Comparison of ENCODE assay signal across 12 cellular contexts in the genomic region with DNA sequence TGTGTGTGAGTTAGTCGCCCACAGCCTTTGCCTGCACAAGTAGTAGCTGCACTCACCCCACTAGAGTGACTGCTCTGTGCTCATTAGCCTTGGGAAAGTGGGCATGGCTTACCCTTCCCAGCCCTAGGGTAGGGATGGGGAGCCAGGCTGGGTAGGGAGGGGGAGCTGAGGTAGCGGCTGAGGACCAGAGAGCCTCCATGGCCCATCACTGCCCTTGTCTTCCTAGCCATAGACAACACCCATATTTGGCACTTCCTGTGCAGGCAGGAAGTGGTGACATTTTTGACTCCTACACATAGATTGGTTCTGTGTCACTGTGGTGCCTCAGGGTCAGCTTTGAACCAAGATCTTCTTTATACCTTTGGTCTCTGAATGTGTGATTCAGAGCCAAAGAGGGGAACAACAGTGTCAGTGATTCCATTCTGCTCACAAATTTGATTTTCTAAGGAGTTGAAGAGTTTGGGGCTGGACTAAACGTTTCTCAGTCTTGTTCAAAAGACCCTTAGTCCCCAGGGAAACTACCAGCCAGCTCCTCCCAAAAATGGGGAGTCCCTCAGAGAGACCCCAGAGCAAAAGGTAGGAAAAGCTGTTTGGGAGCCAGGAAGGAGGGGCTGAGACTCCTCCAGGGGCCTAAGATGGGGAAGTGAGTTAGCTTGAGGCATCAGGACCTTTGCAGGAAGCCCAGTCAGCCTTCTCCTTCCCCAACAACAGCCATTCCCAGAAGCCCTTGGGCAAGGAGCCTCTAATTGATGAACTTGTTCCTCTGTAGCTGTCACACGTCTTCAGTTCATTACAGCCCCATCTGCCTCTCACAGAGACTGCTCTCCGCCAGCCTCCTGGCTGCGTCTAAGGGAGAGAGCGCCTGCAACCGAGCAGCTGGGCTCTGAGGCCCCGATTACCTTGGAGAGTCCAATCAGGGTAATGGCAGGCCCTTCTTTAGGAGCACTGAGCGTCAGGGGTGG.
A peak's percentile ranks its signal among the peaks of the same experiment; 100 is the strongest.
DNase-seq lines count a peak whose midpoint lies in the region; ATAC-seq and TF ChIP-seq lines count a peak whose summit lies in the region.
"Had no signal": no experiment of that assay in that cellular context is flagged by ENCODE, and none has a peak within 500 bp of the region (broad histone marks: within the 10 kb centered on the region; RNA-seq: fewer than 3 reads in every experiment).

No MANE protein-coding gene starts in this region.

- DNase-seq in EH (ENCODE audit: low read depth) (peak; percentile 8), GM23338 (ENCODE audit: low spot score) (no peak), mesothelial cell of epicardium (ENCODE audit: low spot score in 2 of 2, unreplicated experiment in 2 of 2) (no peak), type B pancreatic cell (ENCODE audit: extremely low spot score, unreplicated experiment) (no peak), left ventricle myocardium inferior (no peak), nucleus accumbens (lab: John Stamatoyannopoulos, UW) (no peak)
- peak; percentile 74 for DNase-seq in activated CD4-positive, alpha-beta T cell treated with anti-CD3 and anti-CD28 coated beads, Interleukin-2, amount 10 ng/mL, durations not matched to agents 24 days and 14 days
- no peak for DNase-seq in CD8-positive, alpha-beta T cell
- DNase-seq: gastrocnemius medialis, mucosa of descending colon, NCI-H2081 had no signal

- CTCF ChIA-PET in CD8-positive, alpha-beta T cell (lab: Charles Lee) = interaction anchor here (0.9 to 1.8 kb wide), 2 partner anchors 9 to 39 kb away, joined by 3 to 5 read pairs; no protein-coding TSS in a partner anchor

- no peak overlapping the region for H3K4me3 ChIP-seq in GM23338
- no peak overlapping the region for H3K4me3 ChIP-seq in CD8-positive, alpha-beta T cell (ENCODE audit: low read depth, low read length)
- no peak overlapping the region for H3K4me3 ChIP-seq in left ventricle myocardium inferior
- H3K4me3 ChIP-seq: cardiac muscle cell, gastrocnemius medialis, mucosa of descending colon had no signal

- H3K27ac Mint-ChIP-seq in GM23338 (no peak overlapping the region), mesothelial cell of epicardium (peak overlapping the region; percentile 56), type B pancreatic cell (no peak overlapping the region)
- peak overlapping the region; percentile 94 for H3K27ac Mint-ChIP-seq in activated CD4-positive, alpha-beta T cell treated with anti-CD3 and anti-CD28 coated beads, Interleukin-2, amount 10 ng/mL, durations not matched to agents 24 days and 14 days
- no peak overlapping the region for H3K27ac Mint-ChIP-seq in CD8-positive, alpha-beta T cell

- H3K27ac ChIP-seq in GM23338 (ENCODE audit: low read depth) (no peak overlapping the region), left ventricle myocardium inferior (replicated peaks) (no peak overlapping the region)
- no peak overlapping the region for H3K27ac ChIP-seq in CD8-positive, alpha-beta T cell (ENCODE audit: low read depth, low read length)
- H3K27ac ChIP-seq: cardiac muscle cell, gastrocnemius medialis had no signal

- H3K4me3 Mint-ChIP-seq in GM23338 (no peak overlapping the region), mesothelial cell of epicardium (no peak overlapping the region), type B pancreatic cell (no peak overlapping the region)
- peak overlapping the region; percentile 42 for H3K4me3 Mint-ChIP-seq in activated CD4-positive, alpha-beta T cell treated with anti-CD3 and anti-CD28 coated beads, Interleukin-2, amount 10 ng/mL, durations not matched to agents 24 days and 14 days
- no peak overlapping the region for H3K4me3 Mint-ChIP-seq in CD8-positive, alpha-beta T cell

- TF ChIP-seq CTCF in GM23338 (conservative IDR thresholded peaks at IDR 0.05; ENCODE audit: low read depth in 2 of 2) (no peak), mesothelial cell of epicardium (IDR thresholded peaks at IDR 0.05; ENCODE audit: unreplicated experiment) (no peak), type B pancreatic cell (conservative IDR thresholded peaks at IDR 0.05) (no peak), left ventricle myocardium inferior (IDR thresholded peaks at IDR 0.05; ENCODE audit: borderline replicate concordance) (no peak)
- no peak for TF ChIP-seq CTCF in CD8-positive, alpha-beta T cell (IDR thresholded peaks at IDR 0.05)

- H3K4me1 Mint-ChIP-seq in GM23338 = peaks cover 40% of the 10 kb centered on the region
- H3K4me1 Mint-ChIP-seq in activated CD4-positive, alpha-beta T cell treated with anti-CD3 and anti-CD28 coated beads, Interleukin-2, amount 10 ng/mL, durations not matched to agents 24 days and 14 days = peaks cover 16% of the 10 kb centered on the region
- peaks cover 71% of the 10 kb centered on the region for H3K4me1 Mint-ChIP-seq in mesothelial cell of epicardium
- peaks cover 48% of the 10 kb centered on the region for H3K4me1 Mint-ChIP-seq in type B pancreatic cell (ENCODE audit: unreplicated experiment)
- H3K4me1 Mint-ChIP-seq in CD8-positive, alpha-beta T cell (ENCODE audit: low read depth) = peaks cover 4% of the 10 kb centered on the region

- H3K36me3 Mint-ChIP-seq in GM23338 (ENCODE audit: low read depth) (no peaks in the 10 kb centered on the region), mesothelial cell of epicardium (no peaks in the 10 kb centered on the region), type B pancreatic cell (no peaks in the 10 kb centered on the region)
- no peaks in the 10 kb centered on the region for H3K36me3 Mint-ChIP-seq in activated CD4-positive, alpha-beta T cell treated with anti-CD3 and anti-CD28 coated beads, Interleukin-2, amount 10 ng/mL, durations not matched to agents 24 days and 14 days (ENCODE audit: low read depth)
- H3K36me3 Mint-ChIP-seq in CD8-positive, alpha-beta T cell = no peaks in the 10 kb centered on the region

- H3K9me2 ChIP-seq in GM23338 (ENCODE audit: insufficient read depth) = no peaks in the 10 kb centered on the region

- H3K36me3 ChIP-seq in GM23338 (ENCODE audit: insufficient read depth) (no peaks in the 10 kb centered on the region), left ventricle myocardium inferior (no peaks in the 10 kb centered on the region)
- no peaks in the 10 kb centered on the region for H3K36me3 ChIP-seq in CD8-positive, alpha-beta T cell (ENCODE audit: insufficient read depth, low read length)
- H3K36me3 ChIP-seq: cardiac muscle cell, gastrocnemius medialis had no signal

- H3K27me3 ChIP-seq in GM23338 (ENCODE audit: insufficient read depth) (no peaks in the 10 kb centered on the region), left ventricle myocardium inferior (ENCODE audit: low read depth) (no peaks in the 10 kb centered on the region)
- H3K27me3 ChIP-seq in CD8-positive, alpha-beta T cell (ENCODE audit: insufficient read depth, low read length) = no peaks in the 10 kb centered on the region
- H3K27me3 ChIP-seq: cardiac muscle cell, gastrocnemius medialis had no signal

- H3K4me2 ChIP-seq in GM23338 = no peak overlapping the region

- intact Hi-C loops in activated CD4-positive, alpha-beta T cell treated with anti-CD3 and anti-CD28 coated beads, Interleukin-2, amount 10 ng/mL, durations not matched to agents 24 days and 14 days (cut with micrococcal nuclease) = loop anchor here (5.0 kb wide), 1 partner anchor 71 kb away; no protein-coding TSS in a partner anchor
- intact Hi-C loops in CD8-positive, alpha-beta T cell (cut with DNase I, micrococcal nuclease) = no loop called here
- intact Hi-C loops in left ventricle myocardium inferior (cut with micrococcal nuclease) = no loop called here

- no peaks in the 10 kb centered on the region for H4K20me1 ChIP-seq in GM23338 (replicated peaks; ENCODE audit: insufficient read depth)

- peaks cover 12% of the 10 kb centered on the region; the same call in 1 of the 2 replicates for H3K4me1 ChIP-seq in GM23338 (ENCODE audit: insufficient read depth)
- H3K4me1 ChIP-seq in CD8-positive, alpha-beta T cell (ENCODE audit: insufficient read depth, low read length) = peaks cover 8% of the 10 kb centered on the region
- peaks cover 16% of the 10 kb centered on the region for H3K4me1 ChIP-seq in left ventricle myocardium inferior
- H3K4me1 ChIP-seq: gastrocnemius medialis had no signal

- peaks cover 6% of the 10 kb centered on the region for H3K27me3 Mint-ChIP-seq in GM23338 (ENCODE audit: insufficient read depth, low read depth, poor library complexity)
- H3K27me3 Mint-ChIP-seq in activated CD4-positive, alpha-beta T cell treated with anti-CD3 and anti-CD28 coated beads, Interleukin-2, amount 10 ng/mL, durations not matched to agents 24 days and 14 days = no peaks in the 10 kb centered on the region
- H3K27me3 Mint-ChIP-seq in mesothelial cell of epicardium (ENCODE audit: low read depth) = no peaks in the 10 kb centered on the region
- H3K27me3 Mint-ChIP-seq in type B pancreatic cell = peaks cover 10% of the 10 kb centered on the region
- no peaks in the 10 kb centered on the region for H3K27me3 Mint-ChIP-seq in CD8-positive, alpha-beta T cell (ENCODE audit: low read depth)

- H3K9me3 Mint-ChIP-seq in GM23338 (no peaks in the 10 kb centered on the region), mesothelial cell of epicardium (no peaks in the 10 kb centered on the region), type B pancreatic cell (no peaks in the 10 kb centered on the region)
- peaks cover 3% of the 10 kb centered on the region for H3K9me3 Mint-ChIP-seq in activated CD4-positive, alpha-beta T cell treated with anti-CD3 and anti-CD28 coated beads, Interleukin-2, amount 10 ng/mL, durations not matched to agents 24 days and 14 days
- no peaks in the 10 kb centered on the region for H3K9me3 Mint-ChIP-seq in CD8-positive, alpha-beta T cell

- no peaks in the 10 kb centered on the region for H3K79me2 ChIP-seq in GM23338 (replicated peaks; ENCODE audit: insufficient read depth)

- H2AFZ ChIP-seq in GM23338 = no peak overlapping the region

- no peaks in the 10 kb centered on the region for H3F3A ChIP-seq in GM23338 (replicated peaks; ENCODE audit: low read depth)

- no peaks in the 10 kb centered on the region for H3K9me3 ChIP-seq in CD8-positive, alpha-beta T cell (ENCODE audit: low read length)
- no peaks in the 10 kb centered on the region for H3K9me3 ChIP-seq in left ventricle myocardium inferior (replicated peaks)
- H3K9me3 ChIP-seq: gastrocnemius medialis, mucosa of descending colon had no signal

- POLR2A ChIA-PET in CD8-positive, alpha-beta T cell (lab: Charles Lee) = interaction anchor here (0.5 kb wide), 1 partner anchor 488 kb away, joined by 3 read pairs; no protein-coding TSS in a partner anchor

- 0 out of 3 replicates have a peak, but pooled peaks have one; percentile 10 for ATAC-seq in GM23338
- ATAC-seq in CD8-positive, alpha-beta T cell = no peak
- ATAC-seq: gastrocnemius medialis, mucosa of descending colon had no signal

TF ChIP-seq in GM23338, 12 proteins besides CTCF, POLR2A, EP300 and RAD21 (continues in another document):
- TF ChIP-seq EZH2 (IDR thresholded peaks at IDR 0.05; ENCODE audit: low read depth, unreplicated experiment) (no peak), CREB1 (CRISPR knock-in tag; IDR thresholded peaks at IDR 0.05; ENCODE audit: low read depth) (no peak), POLR2AphosphoS5 (IDR thresholded peaks at IDR 0.05; ENCODE audit: low read depth) (no peak)

Comparison
In these comparisons a context has a peak if more than half of its experiments do, and no peak if none do; other contexts are left out.
1. DNase-seq: peak in EH (single experiment) and activated CD4-positive, alpha-beta T cell treated with anti-CD3 and anti-CD28 coated beads, Interleukin-2, amount 10 ng/mL, durations not matched to agents 24 days and 14 days (single experiment); none in GM23338 (single experiment), mesothelial cell of epicardium (0 of 2), type B pancreatic cell (single experiment), CD8-positive, alpha-beta T cell (0 of 7), left ventricle myocardium inferior (single experiment) and nucleus accumbens (0 of 56).
2. H3K27ac Mint-ChIP-seq: peak in activated CD4-positive, alpha-beta T cell treated with anti-CD3 and anti-CD28 coated beads, Interleukin-2, amount 10 ng/mL, durations not matched to agents 24 days and 14 days (single experiment) and mesothelial cell of epicardium (single experiment); none in GM23338 (single experiment), type B pancreatic cell (single experiment) and CD8-positive, alpha-beta T cell (single experiment).